In genomic region chrX:114051667-114052315, GRCh38 we compare ENCODE assay signal across 23 cellular contexts.
"Had no signal": no experiment of that assay in that cellular context is flagged by ENCODE, and none has a peak within 500 bp of the region (broad histone marks: within the 10 kb centered on the region; RNA-seq: fewer than 3 reads in every experiment).

No MANE protein-coding gene starts in this region.

- H3K9me3 Mint-ChIP-seq: stimulated activated naive CD8-positive, alpha-beta T cell treated with anti-CD3 and anti-CD28 coated beads, Interleukin-15, amount 100 ng/mL, for 72 hours had no signal

- DNase-seq: dorsolateral prefrontal cortex; effector CD4-positive, alpha-beta T cell; foreskin fibroblast; gastrocnemius medialis; head of caudate nucleus; left ventricle myocardium superior; lower lobe of right lung; natural killer cell; pancreas; right lobe of liver; small intestine; stimulated activated CD4-positive, alpha-beta T cell treated with anti-CD3 and anti-CD28 coated beads, Interleukin-15, amount 100 ng/mL, for 24 hours; stimulated activated CD4-positive, alpha-beta T cell treated with anti-CD3 and anti-CD28 coated beads, Interleukin-2, amount 100 ng/mL, for 48 hours; stimulated activated CD8-positive, alpha-beta memory T cell treated with anti-CD3 and anti-CD28 coated beads, Interleukin-4, amount 100 ng/mL, for 48 hours; stimulated activated naive CD4-positive, alpha-beta T cell; stimulated activated naive CD8-positive, alpha-beta T cell treated with anti-CD3 and anti-CD28 coated beads, Interleukin-15, amount 100 ng/mL, for 72 hours; transverse colon had no signal

- H3K36me3 Mint-ChIP-seq: natural killer cell had no signal

- H3K4me1 ChIP-seq: gastrocnemius medialis, lower lobe of right lung, pancreas, right lobe of liver, suprapubic skin, transverse colon had no signal

- H3K27ac Mint-ChIP-seq: natural killer cell; progenitor cell of endocrine pancreas; stimulated activated naive CD8-positive, alpha-beta T cell treated with anti-CD3 and anti-CD28 coated beads, Interleukin-15, amount 100 ng/mL, for 72 hours had no signal

- H3K4me3 Mint-ChIP-seq: natural killer cell; stimulated activated naive CD8-positive, alpha-beta T cell treated with anti-CD3 and anti-CD28 coated beads, Interleukin-15, amount 100 ng/mL, for 72 hours had no signal

- H3K4me3 ChIP-seq: dorsolateral prefrontal cortex, gastrocnemius medialis, lower lobe of right lung, pancreas, right lobe of liver, suprapubic skin, transverse colon had no signal

- H3K9me3 ChIP-seq: gastrocnemius medialis, lower lobe of right lung, neutrophil, pancreas, right lobe of liver, suprapubic skin, transverse colon had no signal

- H3K27me3 Mint-ChIP-seq: progenitor cell of endocrine pancreas; stimulated activated naive CD8-positive, alpha-beta T cell treated with anti-CD3 and anti-CD28 coated beads, Interleukin-15, amount 100 ng/mL, for 72 hours had no signal

- H3K27me3 ChIP-seq: gastrocnemius medialis, neutrophil, right lobe of liver, suprapubic skin, transverse colon had no signal

- H3K36me3 ChIP-seq: gastrocnemius medialis, lower lobe of right lung, neutrophil, pancreas, right lobe of liver, suprapubic skin, transverse colon had no signal

- ATAC-seq: esophagus mucosa; gastrocnemius medialis; left ventricle myocardium superior; lower lobe of right lung; natural killer cell; pancreas; right lobe of liver; stimulated activated naive CD8-positive, alpha-beta T cell treated with anti-CD3 and anti-CD28 coated beads, Interleukin-15, amount 100 ng/mL, for 72 hours had no signal

- FAIRE-seq: keratinocyte, pancreas, small intestine had no signal

- H3K4me1 Mint-ChIP-seq: natural killer cell; stimulated activated naive CD8-positive, alpha-beta T cell treated with anti-CD3 and anti-CD28 coated beads, Interleukin-15, amount 100 ng/mL, for 72 hours had no signal

- H3K27ac ChIP-seq: dorsolateral prefrontal cortex, epithelial cell of prostate, gastrocnemius medialis, lower lobe of right lung, neutrophil, pancreas, right lobe of liver, suprapubic skin, transverse colon had no signal
